In the genomic region with DNA sequence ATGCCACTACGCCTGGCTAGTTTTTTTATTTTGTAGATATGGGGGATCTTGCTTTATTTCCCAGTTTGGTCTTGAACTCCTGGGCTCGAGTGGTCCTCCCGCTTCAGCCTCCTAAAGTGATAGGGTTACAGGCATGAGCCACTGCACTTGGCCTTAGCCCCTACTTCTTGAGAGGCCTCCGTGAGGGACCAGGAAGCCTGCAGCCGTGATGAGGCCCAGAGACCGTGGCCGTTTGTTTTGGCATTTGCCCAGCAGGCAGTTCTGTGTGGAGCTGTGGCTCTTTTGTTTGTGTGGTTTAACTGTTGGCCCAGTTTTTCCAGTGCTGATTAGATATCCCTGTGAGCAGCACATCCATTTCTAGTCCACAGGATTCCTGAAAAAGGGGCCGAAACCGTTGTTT, we compare ENCODE assay signal across 1 cellular context.
TF ChIP-seq lines count a peak whose summit lies in the region.

No MANE protein-coding gene starts in this region.

TF ChIP-seq in WTC11, 78 proteins besides CTCF, POLR2A, EP300 and RAD21 (continued from another document):
- TF ChIP-seq, protein P1, sequence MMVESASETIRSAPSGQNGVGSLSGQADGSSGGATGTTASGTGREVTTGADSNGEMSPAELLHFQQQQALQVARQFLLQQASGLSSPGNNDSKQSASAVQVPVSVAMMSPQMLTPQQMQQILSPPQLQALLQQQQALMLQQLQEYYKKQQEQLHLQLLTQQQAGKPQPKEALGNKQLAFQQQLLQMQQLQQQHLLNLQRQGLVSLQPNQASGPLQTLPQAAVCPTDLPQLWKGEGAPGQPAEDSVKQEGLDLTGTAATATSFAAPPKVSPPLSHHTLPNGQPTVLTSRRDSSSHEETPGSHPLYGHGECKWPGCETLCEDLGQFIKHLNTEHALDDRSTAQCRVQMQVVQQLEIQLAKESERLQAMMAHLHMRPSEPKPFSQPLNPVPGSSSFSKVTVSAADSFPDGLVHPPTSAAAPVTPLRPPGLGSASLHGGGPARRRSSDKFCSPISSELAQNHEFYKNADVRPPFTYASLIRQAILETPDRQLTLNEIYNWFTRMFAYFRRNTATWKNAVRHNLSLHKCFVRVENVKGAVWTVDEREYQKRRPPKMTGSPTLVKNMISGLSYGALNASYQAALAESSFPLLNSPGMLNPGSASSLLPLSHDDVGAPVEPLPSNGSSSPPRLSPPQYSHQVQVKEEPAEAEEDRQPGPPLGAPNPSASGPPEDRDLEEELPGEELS (CRISPR knock-in tag; IDR thresholded peaks at IDR 0.05), result no peak
- TF ChIP-seq ZNF317 (CRISPR knock-in tag; IDR thresholded peaks at IDR 0.05; ENCODE audit: borderline replicate concordance, low read depth), result no peak
